In genomic region chr15:75229191-75230015, GRCh38 we compare ENCODE assay signal across 22 cellular contexts. TPM values are rescaled to one million over a fixed set of nuclear protein-coding genes. Genes with fewer than 3 reads are reported as not detected.
DNase-seq lines count a peak whose midpoint lies in the region; ATAC-seq and TF ChIP-seq lines count a peak whose summit lies in the region.
"Had no signal": no experiment of that assay in that cellular context is flagged by ENCODE, and none has a peak within 500 bp of the region (broad histone marks: within the 10 kb centered on the region; RNA-seq: fewer than 3 reads in every experiment).

No MANE protein-coding gene starts in this region.

- TF ChIP-seq CTCF in HEK293 (tag by site-specific recombination; IDR thresholded peaks at IDR 0.05): no peak
- TF ChIP-seq CTCF in fibroblast of mammary gland (conservative IDR thresholded peaks at IDR 0.05; ENCODE audit: control insufficient read depth, insufficient read depth, low read depth, low read length): no peak
- TF ChIP-seq CTCF in spleen (IDR thresholded peaks at IDR 0.05 in 8 of 11, conservative IDR thresholded peaks at IDR 0.05 in 3 of 11): no peak

- H3K27ac ChIP-seq in HEK293 (ENCODE audit: extremely low read depth, low read depth, low read length) (no peak overlapping the region), spleen (no peak overlapping the region)
- H3K27ac ChIP-seq: right lobe of liver, thoracic aorta had no signal

- CTCF ChIA-PET in HEK293 (lab: Yijun Ruan, JAX): interaction anchor here (1.1 kb wide), 1 partner anchor 12 kb away, joined by 4 read pairs; no protein-coding TSS in a partner anchor

- H3K4me3 ChIP-seq in HEK293 (ENCODE audit: low read depth, low read length) (no peak overlapping the region), fibroblast of mammary gland (ENCODE audit: control insufficient read depth, low read depth, low read length) (no peak overlapping the region), spleen (no peak overlapping the region)
- H3K4me3 ChIP-seq: right lobe of liver, thoracic aorta had no signal

- H3K9me3 ChIP-seq in HEK293 (ENCODE audit: control insufficient read depth, insufficient read depth, low read depth, low read length) (no peaks in the 10 kb centered on the region), spleen (no peaks in the 10 kb centered on the region)
- H3K9me3 ChIP-seq: right lobe of liver, thoracic aorta had no signal

- no peak for TF ChIP-seq POLR2A in spleen (IDR thresholded peaks at IDR 0.05)

- POLR2A ChIA-PET in HEK293 (lab: Yijun Ruan, JAX): interaction anchor here (1.0 kb wide), 1 partner anchor 206 kb away, joined by 3 read pairs; the partner anchor contains the start of gene PPCDC

- 85 to 91% (median 90%) methylated on average over 20 to 21 of the region's 21 CpGs for WGBS in spleen, 5 donors

- intact Hi-C loops in spleen (cut with DNase I; ENCODE audit: low total_unique reads): no loop called here

- H3K36me3 ChIP-seq in HEK293 (ENCODE audit: control insufficient read depth in 2 of 2, insufficient read depth in 1 of 2, low read length in 2 of 2) (no peaks in the 10 kb centered on the region), spleen (no peaks in the 10 kb centered on the region)
- H3K36me3 ChIP-seq: right lobe of liver, thoracic aorta had no signal

- ATAC-seq in GM21786 (IDR thresholded peaks at IDR 0.05; ENCODE audit: unreplicated experiment): no peak
- no peak for ATAC-seq in GM21825 (IDR thresholded peaks at IDR 0.05; ENCODE audit: unreplicated experiment)
- ATAC-seq: right lobe of liver had no signal

- peak; percentile 42 for DNase-seq in activated effector memory CD4-positive, alpha-beta T cell treated with anti-CD3 and anti-CD28 coated beads, Interleukin-2, amount 50 U/mL, for 16 hours
- no peak for DNase-seq in activated effector memory CD4-positive, alpha-beta T cell treated with Interleukin-2 at 50 U/mL for 16 hours
- peak; percentile 15 for DNase-seq in fibroblast of mammary gland (ENCODE audit: low read depth)
- DNase-seq in spleen: peak; percentile 63
- no peak for DNase-seq in pons (ENCODE audit: low spot score)
- DNase-seq: activated CD4-positive, alpha-beta T cell treated with anti-CD3 and anti-CD28 coated beads for 4 hours; cerebellar nuclear complex; foreskin melanocyte; NCI-H1417; NK-92 treated with Interleukin-12 subunit alpha and Interleukin-12 subunit beta, amount 100 ng/mL, for 24 hours; SHP77 treated with DMSO at 0.1 percent for 48 hours; stimulated activated CD4-positive, alpha-beta T cell treated with anti-CD3 and anti-CD28 coated beads, Interleukin-4, amount 100 ng/mL, for 1 hour; stimulated activated CD8-positive, alpha-beta memory T cell treated with anti-CD3 and anti-CD28 coated beads, Interleukin-4, amount 100 ng/mL, for 48 hours; T1000 had no signal

- H3K4me1 ChIP-seq in HEK293 (ENCODE audit: control insufficient read depth, insufficient read depth, low read length) (no peaks in the 10 kb centered on the region), spleen (no peaks in the 10 kb centered on the region)
- H3K4me1 ChIP-seq: right lobe of liver had no signal

- H3K27me3 ChIP-seq in spleen (replicated peaks in 1 of 7): peaks cover 0 to 51% (median 0%) of the 10 kb centered on the region in 7 donors
- H3K27me3 ChIP-seq: right lobe of liver had no signal

TF ChIP-seq in HEK293, 187 proteins besides CTCF, POLR2A, EP300 and RAD21:
- TF ChIP-seq ZNF596 (tag by site-specific recombination; IDR thresholded peaks at IDR 0.05) (no peak), ZNF561 (tag by site-specific recombination; IDR thresholded peaks at IDR 0.05; ENCODE audit: borderline replicate concordance) (no peak), HOXC10 (CRISPR knock-in tag; IDR thresholded peaks at IDR 0.05) (no peak), ZBTB7A (tag by site-specific recombination; IDR thresholded peaks at IDR 0.05; ENCODE audit: low read depth) (no peak), GLI2 (tag by site-specific recombination; IDR thresholded peaks at IDR 0.05; ENCODE audit: borderline replicate concordance, low read depth) (no peak), ZNF623 (tag by site-specific recombination; IDR thresholded peaks at IDR 0.05) (peak; percentile 87), ZXDB (tag by site-specific recombination; IDR thresholded peaks at IDR 0.05) (no peak), PRDM1 (tag by site-specific recombination; IDR thresholded peaks at IDR 0.05) (no peak), GLIS2 (tag by site-specific recombination; IDR thresholded peaks at IDR 0.05) (peak; percentile 28; the same call in 1 of the 2 replicates)

RNA-seq across cellular contexts. Expression of gene C15orf39, which starts 27.7 kb away (rescaled TPM):
- total RNA-seq in spleen: 10 to 100 TPM; 56.0 to 70.2 (median 67.6) TPM
- polyA plus RNA-seq in spleen: 10 to 100 TPM in 1 of 3 donors, 1 to 10 TPM in 2; 6.9 to 19.3 (median 7.4) TPM

RNA-seq across cellular contexts. Expression of gene GOLGA6C, which starts 28.7 kb away (rescaled TPM):
- total RNA-seq in spleen: not detected
- polyA plus RNA-seq in spleen: not detected
- total RNA-seq: CD8-positive, alpha-beta memory T cell; G401 had no signal
- polyA plus RNA-seq: CD8-positive, alpha-beta memory T cell had no signal

RNA-seq across cellular contexts. Expression of gene GOLGA6D, which starts 53.2 kb away (rescaled TPM):
- not detected for total RNA-seq in spleen
- not detected for polyA plus RNA-seq in spleen
- total RNA-seq: CD8-positive, alpha-beta memory T cell; G401; neural crest cell; thoracic aorta had no signal
- polyA plus RNA-seq: CD8-positive, alpha-beta memory T cell had no signal

Comparison
In these comparisons a context has a peak if more than half of its experiments do, and no peak if none do; other contexts are left out.
1. DNase-seq: peak in activated effector memory CD4-positive, alpha-beta T cell treated with anti-CD3 and anti-CD28 coated beads, Interleukin-2, amount 50 U/mL, for 16 hours (single experiment), fibroblast of mammary gland (single experiment) and spleen (single experiment); none in activated effector memory CD4-positive, alpha-beta T cell treated with Interleukin-2 at 50 U/mL for 16 hours (single experiment) and pons (single experiment).